Comparison of ENCODE assay signal across 3 cellular contexts in genomic region chr1:238104752-238105151, GRCh38.
"Had no signal": no experiment of that assay in that cellular context is flagged by ENCODE, and none has a peak within 500 bp of the region (broad histone marks: within the 10 kb centered on the region; RNA-seq: fewer than 3 reads in every experiment).

No MANE protein-coding gene starts in this region.

- H3K27ac Mint-ChIP-seq: GM23338, H9 had no signal

- H3K4me1 Mint-ChIP-seq: GM23338, H9 had no signal

- H3K4me2 ChIP-seq: GM23338 had no signal

- H3K4me3 ChIP-seq: GM23338, K562 had no signal

- H3K9me3 Mint-ChIP-seq: H9 had no signal

- H3K4me3 Mint-ChIP-seq: GM23338, H9 had no signal

- H2AFZ ChIP-seq: GM23338 had no signal

- ATAC-seq: GM23338, K562 had no signal
